In genomic region chr19:4638330-4638729, GRCh38 we compare ENCODE assay signal across 9 cellular contexts. TPM values are rescaled to one million over a fixed set of nuclear protein-coding genes. Genes with fewer than 3 reads are reported as not detected.
A peak's percentile ranks its signal among the peaks of the same experiment; 100 is the strongest.
DNase-seq lines count a peak whose midpoint lies in the region; ATAC-seq and TF ChIP-seq lines count a peak whose summit lies in the region.
"Had no signal": no experiment of that assay in that cellular context is flagged by ENCODE, and none has a peak within 500 bp of the region (broad histone marks: within the 10 kb centered on the region; RNA-seq: fewer than 3 reads in every experiment).

No MANE protein-coding gene starts in this region.

- ATAC-seq in CD4-positive, CD25-positive, alpha-beta regulatory T cell (ENCODE audit: low read depth in 2 of 2): no peak
- no peak for ATAC-seq in PC-3
- ATAC-seq in effector memory CD8-positive, alpha-beta T cell (replicated peaks): no peak
- ATAC-seq in GM19452 (IDR thresholded peaks at IDR 0.05; ENCODE audit: unreplicated experiment): no peak

- no CpG with 5 or more reads among the region's 11 CpGs for WGBS in neuronal stem cell (ENCODE audit: extremely low coverage in 2 of 2, insufficient read length in 2 of 2, insufficient replicate concordance in 1 of 2), 2 donors

- H3K79me1 ChIP-seq in neuronal stem cell (ENCODE audit: low read depth, low read length): no peaks in the 10 kb centered on the region

- no peaks in the 10 kb centered on the region for H3K9me3 ChIP-seq in CD4-positive, CD25-positive, alpha-beta regulatory T cell (ENCODE audit: control insufficient read depth in 2 of 2, low read length in 2 of 2)
- H3K9me3 ChIP-seq in PC-3 (ENCODE audit: low read length) (no peaks in the 10 kb centered on the region), neuronal stem cell (replicated peaks in 1 of 2; ENCODE audit: control insufficient read depth in 2 of 2, insufficient read depth in 1 of 2, low read depth in 1 of 2, low read length in 2 of 2) (no peaks in the 10 kb centered on the region)

- H4K8ac ChIP-seq in neuronal stem cell (ENCODE audit: low read depth, low read length): no peak overlapping the region

- CTCF ChIA-PET in PC-3 (lab: Charles Lee): interaction anchor here (0.5 kb wide), 1 partner anchor 153 kb away, joined by 9 read pairs; the partner anchor contains the start of gene FEM1A
- CTCF ChIA-PET in GM10248 (lab: Yijun Ruan, JAX): interaction anchor here (1.1 to 3.5 kb wide), 7 partner anchors 11 to 115 kb away, joined by 3 to 102 read pairs (median 27); no protein-coding TSS in a partner anchor

- H4K20me1 ChIP-seq in PC-3 (ENCODE audit: low read length): no peaks in the 10 kb centered on the region

- peak overlapping the region; percentile 56; the same call in 1 of the 2 replicates for H3K9ac ChIP-seq in PC-3 (ENCODE audit: low read length)
- H3K9ac ChIP-seq in neuronal stem cell (ENCODE audit: low read depth, low read length, poor library complexity): no peak overlapping the region

- H3K4me2 ChIP-seq in PC-3 (ENCODE audit: low read length): 0 out of 2 replicates have a peak overlapping the region, but pooled peaks have one; percentile 75
- H3K4me2 ChIP-seq in neuronal stem cell (ENCODE audit: insufficient read depth, low read length, poor library complexity, severe bottlenecking): no peak overlapping the region

- H2AK5ac ChIP-seq in neuronal stem cell (ENCODE audit: low read depth, low read length): peak overlapping the region; percentile 88

- H2BK5ac ChIP-seq in neuronal stem cell (ENCODE audit: low read length): no peak overlapping the region

- TF ChIP-seq CTCF in PC-3 (conservative IDR thresholded peaks at IDR 0.05; ENCODE audit: low read depth, low read length): no peak
- no peak for TF ChIP-seq CTCF in GM10248 (IDR thresholded peaks at IDR 0.05; ENCODE audit: control extremely low read depth, extremely low read depth, low read depth, missing control alignments)

- no peak overlapping the region for H3K4ac ChIP-seq in neuronal stem cell (ENCODE audit: low read length)

- no peaks in the 10 kb centered on the region for H3K9me2 ChIP-seq in PC-3 (replicated peaks; ENCODE audit: low read length)

- peaks cover 48% of the 10 kb centered on the region for H3K4me1 ChIP-seq in CD4-positive, CD25-positive, alpha-beta regulatory T cell (ENCODE audit: control insufficient read depth, insufficient read depth, low read length, poor library complexity, severe bottlenecking)
- H3K4me1 ChIP-seq in PC-3 (ENCODE audit: insufficient read depth, low read length) (peaks cover 34% of the 10 kb centered on the region), neuronal stem cell (ENCODE audit: control insufficient read depth in 2 of 2, insufficient read depth in 1 of 2, low read depth in 1 of 2, low read length in 2 of 2) (peaks cover 6 to 12% of the 10 kb centered on the region in 2 donors)

- peak overlapping the region; percentile 65 for H2BK120ac ChIP-seq in neuronal stem cell (ENCODE audit: low read depth, low read length)

- no peak overlapping the region for H2BK15ac ChIP-seq in neuronal stem cell (ENCODE audit: low read length)

- H3K4me3 ChIP-seq in CD4-positive, CD25-positive, alpha-beta regulatory T cell (ENCODE audit: low read depth, low read length): no peak overlapping the region
- no peak overlapping the region for H3K4me3 ChIP-seq in PC-3 (ENCODE audit: low read length)
- H3K4me3 ChIP-seq in neuronal stem cell (ENCODE audit: low read length in 2 of 2): no peak overlapping the region

- H2AFZ ChIP-seq in PC-3 (ENCODE audit: low read length) (peak overlapping the region; percentile 71; the same call in 1 of the 2 replicates), neuronal stem cell (ENCODE audit: low read length) (no peak overlapping the region)

- intact Hi-C loops in PC-3 (cut with micrococcal nuclease): no loop called here

- no peak for DNase-seq in CD4-positive, CD25-positive, alpha-beta regulatory T cell
- no peak for DNase-seq in PC-3
- no peak for DNase-seq in effector memory CD8-positive, alpha-beta T cell
- no peak for DNase-seq in neuronal stem cell (ENCODE audit: low spot score)
- DNase-seq in NCI-H226: no peak
- DNase-seq in GM10248 (ENCODE audit: extremely low spot score): no peak
- no peak for DNase-seq in NCI-H345 treated with DMSO at 0.1 percent for 48 hours (lab: John Stamatoyannopoulos, UW; ENCODE audit: unreplicated experiment)
- DNase-seq: DMS153 had no signal

- H3K18ac ChIP-seq in neuronal stem cell (ENCODE audit: low read length): no peak overlapping the region

- H3K4me3 Mint-ChIP-seq in CD4-positive, CD25-positive, alpha-beta regulatory T cell: peak overlapping the region; percentile 54 to 98 (median 91)
- peak overlapping the region; percentile 85 to 95 for H3K4me3 Mint-ChIP-seq in effector memory CD8-positive, alpha-beta T cell

- H2BK12ac ChIP-seq in neuronal stem cell (ENCODE audit: low read length): no peak overlapping the region

- H3K36me3 ChIP-seq in CD4-positive, CD25-positive, alpha-beta regulatory T cell (ENCODE audit: control insufficient read depth, insufficient read depth, low read length): no peaks in the 10 kb centered on the region
- H3K36me3 ChIP-seq in PC-3 (ENCODE audit: low read depth, low read length) (no peaks in the 10 kb centered on the region), neuronal stem cell (replicated peaks in 1 of 2; ENCODE audit: control insufficient read depth in 2 of 2, insufficient read depth in 2 of 2, low read length in 2 of 2) (no peaks in the 10 kb centered on the region)

- no peak overlapping the region for H4K91ac ChIP-seq in neuronal stem cell (ENCODE audit: low read depth, low read length, poor library complexity)

- peaks cover 3% of the 10 kb centered on the region for H3F3A ChIP-seq in PC-3 (ENCODE audit: low read length, unreplicated experiment)

- no peaks in the 10 kb centered on the region for H3K27me3 ChIP-seq in CD4-positive, CD25-positive, alpha-beta regulatory T cell (ENCODE audit: control insufficient read depth, insufficient read depth, low read length)
- H3K27me3 ChIP-seq in PC-3 (ENCODE audit: low read length) (no peaks in the 10 kb centered on the region), neuronal stem cell (ENCODE audit: control insufficient read depth in 3 of 3, insufficient read depth in 3 of 3, low read depth in 1 of 3, low read length in 3 of 3) (peaks cover 0 to 8% (median 8%) of the 10 kb centered on the region in 3 experiments)

- H3K23ac ChIP-seq in neuronal stem cell (ENCODE audit: low read depth, low read length, poor library complexity): no peak overlapping the region

- H3K27ac Mint-ChIP-seq in CD4-positive, CD25-positive, alpha-beta regulatory T cell: peak overlapping the region in 1 of 3 donors; percentile 99
- H3K27ac Mint-ChIP-seq in effector memory CD8-positive, alpha-beta T cell: peak overlapping the region; percentile 99

- peak overlapping the region; percentile 92 for H3K27ac ChIP-seq in CD4-positive, CD25-positive, alpha-beta regulatory T cell (ENCODE audit: insufficient read depth, low read length, poor library complexity, severe bottlenecking)
- H3K27ac ChIP-seq in PC-3 (ENCODE audit: low read length) (no peak overlapping the region), neuronal stem cell (replicated peaks; ENCODE audit: low read length) (no peak overlapping the region)

- H3K9me3 Mint-ChIP-seq in CD4-positive, CD25-positive, alpha-beta regulatory T cell: peaks cover 0 to 2% (median 0%) of the 10 kb centered on the region in 7 donors
- no peaks in the 10 kb centered on the region for H3K9me3 Mint-ChIP-seq in effector memory CD8-positive, alpha-beta T cell

- peaks cover 3 to 48% (median 18%) of the 10 kb centered on the region in 4 donors for H3K4me1 Mint-ChIP-seq in CD4-positive, CD25-positive, alpha-beta regulatory T cell
- peaks cover 15 to 21% of the 10 kb centered on the region in 2 donors for H3K4me1 Mint-ChIP-seq in effector memory CD8-positive, alpha-beta T cell (ENCODE audit: low read depth in 2 of 2)

- no peak overlapping the region for H3K14ac ChIP-seq in neuronal stem cell (ENCODE audit: low read length)

- BruUV-seq in PC-3 (replicated peaks; lab: Mats Ljungman, UMichigan): no TSS peak

- H3K36me3 Mint-ChIP-seq in CD4-positive, CD25-positive, alpha-beta regulatory T cell: no peaks in the 10 kb centered on the region
- peaks cover 22% of the 10 kb centered on the region for H3K36me3 Mint-ChIP-seq in effector memory CD8-positive, alpha-beta T cell (ENCODE audit: insufficient read depth)

- POLR2A ChIA-PET in PC-3 (lab: Charles Lee; ENCODE audit: unreplicated experiment): no interaction called here
- POLR2A ChIA-PET in GM10248 (lab: Yijun Ruan, JAX): interaction anchor here (0.7 kb wide), 1 partner anchor 14 kb away, joined by 3 read pairs; no protein-coding TSS in a partner anchor

- peaks cover 22% of the 10 kb centered on the region for H3K79me2 ChIP-seq in PC-3 (ENCODE audit: low read length)

- H3K27me3 Mint-ChIP-seq in CD4-positive, CD25-positive, alpha-beta regulatory T cell: no peaks in the 10 kb centered on the region
- H3K27me3 Mint-ChIP-seq in effector memory CD8-positive, alpha-beta T cell: no peaks in the 10 kb centered on the region

RNA-seq across cellular contexts. Expression of gene TNFAIP8L1, which starts 1.0 kb away (rescaled TPM):
- 15.9 TPM for total RNA-seq in CD4-positive, CD25-positive, alpha-beta regulatory T cell
- polyA plus RNA-seq in CD4-positive, CD25-positive, alpha-beta regulatory T cell: 1 to 10 TPM; 6.5 to 7.9 (median 7.4) TPM
- total RNA-seq in PC-3 (2014; rRNA removed): 8.3 and 12.0 TPM in 2 replicates
- polyA plus RNA-seq in neuronal stem cell (2013, experiment 1 of 2): 15.5 TPM
- polyA plus RNA-seq in neuronal stem cell (2013, experiment 2 of 2): 15.7 TPM

RNA-seq across cellular contexts. Expression of gene MYDGF, which starts 31.8 kb away (rescaled TPM):
- total RNA-seq in CD4-positive, CD25-positive, alpha-beta regulatory T cell: 25.7 TPM
- polyA plus RNA-seq in CD4-positive, CD25-positive, alpha-beta regulatory T cell: 100 to 1,000 TPM in 1 of 4 donors, 10 to 100 TPM in 3; 90.1 to 106 (median 98.5) TPM
- 426 and 474 TPM in 2 replicates for total RNA-seq in PC-3 (2014; rRNA removed)
- polyA plus RNA-seq in neuronal stem cell (2013, experiment 1 of 2): 33.5 TPM
- polyA plus RNA-seq in neuronal stem cell (2013, experiment 2 of 2): 33.9 TPM

Comparison
In these comparisons a context has a peak if more than half of its experiments do, and no peak if none do; other contexts are left out.
1. RNA of gene MYDGF, which starts 31.8 kb away (total RNA-seq): 426 to 474 TPM in PC-3; 25.7 TPM in CD4-positive, CD25-positive, alpha-beta regulatory T cell (single experiment); every median in the first group is over 10 times any median in the second.